Comparison of ENCODE assay signal across 1 cellular context in genomic region chr9:124770359-124771020, GRCh38.
A peak's percentile ranks its signal among the peaks of the same experiment; 100 is the strongest.
TF ChIP-seq lines count a peak whose summit lies in the region.

No MANE protein-coding gene starts in this region.

TF ChIP-seq in K562, 482 proteins besides CTCF, POLR2A, EP300 and RAD21 (continued from another document and continues in another):
- TF ChIP-seq HMBOX1 (IDR thresholded peaks at IDR 0.05) (no peak), TFE3 (CRISPR knock-in tag; IDR thresholded peaks at IDR 0.05) (no peak), PHF20 (IDR thresholded peaks at IDR 0.05; ENCODE audit: partially characterized antibody) (no peak), RBM34 (IDR thresholded peaks at IDR 0.05; ENCODE audit: borderline replicate concordance, insufficient read depth, low read length) (no peak), COPS2 (conservative IDR thresholded peaks at IDR 0.05) (no peak), CC2D1A (IDR thresholded peaks at IDR 0.05) (peak; percentile 95), SRF (CRISPR knock-in tag; IDR thresholded peaks at IDR 0.05) (no peak), ATF4 (CRISPR knock-in tag; IDR thresholded peaks at IDR 0.05) (no peak), BRD4 (IDR thresholded peaks at IDR 0.05) (no peak; the same call in 1 of the 2 replicates), ZNF785 (CRISPR knock-in tag; IDR thresholded peaks at IDR 0.05) (no peak), IFI16 (CRISPR knock-in tag; IDR thresholded peaks at IDR 0.05) (no peak), LEF1 (IDR thresholded peaks at IDR 0.05) (no peak), MTA3 (IDR thresholded peaks at IDR 0.05; ENCODE audit: borderline replicate concordance) (0 out of 2 replicates have a peak, but pooled peaks have one; percentile 1), ATF3 (IDR thresholded peaks at IDR 0.05) (no peak), ATF3 (CRISPR knock-in tag; conservative IDR thresholded peaks at IDR 0.05) (no peak), SOX6 (IDR thresholded peaks at IDR 0.05) (no peak), KLF1 (tag; IDR thresholded peaks at IDR 0.05) (no peak), ZKSCAN3 (CRISPR knock-in tag; IDR thresholded peaks at IDR 0.05) (no peak), ZBTB2 (IDR thresholded peaks at IDR 0.05) (no peak), ZBTB26 (CRISPR knock-in tag; IDR thresholded peaks at IDR 0.05) (no peak), GMEB1 (CRISPR knock-in tag; IDR thresholded peaks at IDR 0.05) (no peak), E4F1 (CRISPR knock-in tag; IDR thresholded peaks at IDR 0.05; ENCODE audit: borderline replicate concordance) (no peak), SMARCB1 (IDR thresholded peaks at IDR 0.05; ENCODE audit: insufficient read length, low read depth) (no peak), ARID2 (IDR thresholded peaks at IDR 0.05) (no peak), SIN3B (IDR thresholded peaks at IDR 0.05; ENCODE audit: low read depth) (no peak), NCOA4 (IDR thresholded peaks at IDR 0.05; ENCODE audit: partially characterized antibody) (no peak), ZNF263 (CRISPR knock-in tag; IDR thresholded peaks at IDR 0.05; ENCODE audit: borderline replicate concordance) (peak; percentile 61; the same call in 1 of the 2 replicates), KLF13 (tag; IDR thresholded peaks at IDR 0.05; ENCODE audit: borderline replicate concordance, low read depth) (no peak), PHTF2 (CRISPR knock-in tag; IDR thresholded peaks at IDR 0.05) (no peak), HDAC3 (IDR thresholded peaks at IDR 0.05; ENCODE audit: borderline replicate concordance, partially characterized antibody) (no peak), PYGO2 (tag; IDR thresholded peaks at IDR 0.05) (no peak), EGR1 (conservative IDR thresholded peaks at IDR 0.05) (no peak), ELF4 (CRISPR knock-in tag; IDR thresholded peaks at IDR 0.05) (0 out of 2 replicates have a peak, but pooled peaks have one; percentile 44), ARID1B (IDR thresholded peaks at IDR 0.05) (peak; percentile 18; the same call in 1 of the 2 replicates), HDAC8 (tag; IDR thresholded peaks at IDR 0.05) (no peak), POLR3A (IDR thresholded peaks at IDR 0.05; ENCODE audit: borderline replicate concordance, extremely low read depth, insufficient read depth, insufficient read length) (no peak), KLF10 (CRISPR knock-in tag; IDR thresholded peaks at IDR 0.05) (no peak), ZNF217 (CRISPR knock-in tag; IDR thresholded peaks at IDR 0.05) (no peak), GATAD2A (IDR thresholded peaks at IDR 0.05) (no peak; the same call in 1 of the 2 replicates), PRPF4 (IDR thresholded peaks at IDR 0.05; ENCODE audit: insufficient read depth, low read depth, low read length, poor library complexity, severe bottlenecking) (no peak), ZKSCAN1 (IDR thresholded peaks at IDR 0.05; ENCODE audit: low read depth, low read length) (no peak), MAZ (CRISPR knock-in tag; conservative IDR thresholded peaks at IDR 0.05 in 1 of 2, IDR thresholded peaks at IDR 0.05 in 1 of 2) (no peak), ZBTB43 (CRISPR knock-in tag; IDR thresholded peaks at IDR 0.05) (no peak), XRCC4 (IDR thresholded peaks at IDR 0.05; ENCODE audit: extremely low read depth, insufficient read depth, insufficient read length) (no peak), CGGBP1 (CRISPR knock-in tag; IDR thresholded peaks at IDR 0.05) (no peak), KDM4B (IDR thresholded peaks at IDR 0.05; ENCODE audit: borderline replicate concordance in 2 of 2, low read depth in 1 of 2) (no peak), ETV1 (tag; conservative IDR thresholded peaks at IDR 0.05; ENCODE audit: low read depth) (no peak), XRCC3 (IDR thresholded peaks at IDR 0.05) (no peak), E2F1 (CRISPR knock-in tag; IDR thresholded peaks at IDR 0.05) (no peak), BCOR (IDR thresholded peaks at IDR 0.05) (0 out of 2 replicates have a peak, but pooled peaks have one; percentile 1), FOSL1 (tag; conservative IDR thresholded peaks at IDR 0.05) (no peak), DIDO1 (tag; IDR thresholded peaks at IDR 0.05; ENCODE audit: low read depth) (no peak), ID3 (CRISPR knock-in tag; IDR thresholded peaks at IDR 0.05) (no peak), ID3 (tag; IDR thresholded peaks at IDR 0.05) (no peak), ZFP91 (CRISPR knock-in tag; IDR thresholded peaks at IDR 0.05) (no peak), TAF7 (tag; IDR thresholded peaks at IDR 0.05) (0 out of 2 replicates have a peak, but pooled peaks have one; percentile 21), HDGF (IDR thresholded peaks at IDR 0.05) (no peak)
